22 cellular contexts compared by ENCODE assay signal in genomic region chr5:175347931-175348330, GRCh38.
"Had no signal": no experiment of that assay in that cellular context is flagged by ENCODE, and none has a peak within 500 bp of the region (broad histone marks: within the 10 kb centered on the region; RNA-seq: fewer than 3 reads in every experiment).

No MANE protein-coding gene starts in this region.

- H3K36me3 ChIP-seq: left ventricle myocardium inferior, ovary, spleen, stomach, thyroid gland, transverse colon, upper lobe of left lung, vagina had no signal

- H3K4me3 Mint-ChIP-seq: naive thymus-derived CD4-positive, alpha-beta T cell; natural killer cell treated with Interleukin-12 subunit alpha and Interleukin-12 subunit beta and Interleukin-15 and Interleukin-18, amount 100 ng/mL, for 72 hours; stimulated activated naive B cell treated with anti-CD40 and anti-IgM and Interleukin-4, amounts not matched to agents 10 μg/mL and 1 μg/mL and 100 μg/mL, for 72 hours had no signal

- H3K4me1 ChIP-seq: left ventricle myocardium inferior, spleen, stomach, testis, thyroid gland, transverse colon, upper lobe of left lung, vagina had no signal

- H3K27ac ChIP-seq: left ventricle myocardium inferior, ovary, skin epidermis, spleen, stomach, testis, thyroid gland, transverse colon, upper lobe of left lung, vagina had no signal

- DNase-seq: islet precursor cell; left ventricle myocardium inferior; midbrain; mucosa of descending colon; naive thymus-derived CD4-positive, alpha-beta T cell; ovary; right cardiac atrium; spleen; stimulated activated CD4-positive, alpha-beta T cell treated with anti-CD3 and anti-CD28 coated beads, Interleukin-2, amount 100 ng/mL, for 48 hours; stimulated activated naive B cell treated with anti-CD40 and anti-IgM and Interleukin-4, amounts not matched to agents 10 μg/mL and 1 μg/mL and 100 μg/mL, for 72 hours; stimulated activated naive CD8-positive, alpha-beta T cell treated with anti-CD3 and anti-CD28 coated beads, Interleukin-15, Interleukin-2, amounts not matched to agents 100 U/mL and 50 U/mL, for 24 hours; stomach; testis; thyroid gland; transverse colon; upper lobe of left lung had no signal

- H3K27me3 ChIP-seq: ovary, testis, thyroid gland, transverse colon, upper lobe of left lung, vagina had no signal

- H3K27ac Mint-ChIP-seq: naive thymus-derived CD4-positive, alpha-beta T cell; natural killer cell treated with Interleukin-12 subunit alpha and Interleukin-12 subunit beta and Interleukin-15 and Interleukin-18, amount 100 ng/mL, for 72 hours; progenitor cell of endocrine pancreas; stimulated activated naive B cell treated with anti-CD40 and anti-IgM and Interleukin-4, amounts not matched to agents 10 μg/mL and 1 μg/mL and 100 μg/mL, for 72 hours had no signal

- H3K4me1 Mint-ChIP-seq: naive thymus-derived CD4-positive, alpha-beta T cell; stimulated activated naive B cell treated with anti-CD40 and anti-IgM and Interleukin-4, amounts not matched to agents 10 μg/mL and 1 μg/mL and 100 μg/mL, for 72 hours had no signal

- ATAC-seq: mucosa of descending colon; naive thymus-derived CD4-positive, alpha-beta T cell; natural killer cell treated with Interleukin-12 subunit alpha and Interleukin-12 subunit beta and Interleukin-15 and Interleukin-18, amount 100 ng/mL, for 72 hours; right cardiac atrium; sciatic nerve; stimulated activated naive B cell treated with anti-CD40 and anti-IgM and Interleukin-4, amounts not matched to agents 10 μg/mL and 1 μg/mL and 100 μg/mL, for 72 hours; stimulated activated naive CD8-positive, alpha-beta T cell treated with anti-CD3 and anti-CD28 coated beads, Interleukin-15, Interleukin-2, amounts not matched to agents 100 U/mL and 50 U/mL, for 24 hours had no signal

- H3K36me3 Mint-ChIP-seq: naive thymus-derived CD4-positive, alpha-beta T cell; natural killer cell treated with Interleukin-12 subunit alpha and Interleukin-12 subunit beta and Interleukin-15 and Interleukin-18, amount 100 ng/mL, for 72 hours; stimulated activated naive B cell treated with anti-CD40 and anti-IgM and Interleukin-4, amounts not matched to agents 10 μg/mL and 1 μg/mL and 100 μg/mL, for 72 hours had no signal

- H3K9me3 Mint-ChIP-seq: stimulated activated naive B cell treated with anti-CD40 and anti-IgM and Interleukin-4, amounts not matched to agents 10 μg/mL and 1 μg/mL and 100 μg/mL, for 72 hours had no signal

- H3K4me3 ChIP-seq: left ventricle myocardium inferior, lung, mucosa of descending colon, ovary, skin epidermis, spleen, stomach, testis, thyroid gland, transverse colon, upper lobe of left lung, vagina had no signal

- H3K9me3 ChIP-seq: mucosa of descending colon, ovary, stomach, testis, thyroid gland, transverse colon, upper lobe of left lung, vagina had no signal
